24 cellular contexts compared by ENCODE assay signal in genomic region chr17:8075574-8076342, GRCh38. TPM values are rescaled to one million over a fixed set of nuclear protein-coding genes. Genes with fewer than 3 reads are reported as not detected.
"Had no signal": no experiment of that assay in that cellular context is flagged by ENCODE, and none has a peak within 500 bp of the region (broad histone marks: within the 10 kb centered on the region; RNA-seq: fewer than 3 reads in every experiment).

No MANE protein-coding gene starts in this region.

- H3K9me3 ChIP-seq: gastrocnemius medialis, mucosa of descending colon had no signal

- H3K36me3 Mint-ChIP-seq: naive thymus-derived CD8-positive, alpha-beta T cell had no signal

- DNase-seq: caudate nucleus; effector CD4-positive, alpha-beta T cell; gastrocnemius medialis; glutamatergic neuron; kidney glomerular epithelial cell; mammary epithelial cell; mucosa of descending colon; stimulated activated CD4-positive, alpha-beta T cell treated with anti-CD3 and anti-CD28 coated beads, Interleukin-2, amount 100 ng/mL, for 24 hours; stimulated activated CD4-positive, alpha-beta T cell treated with anti-CD3 and anti-CD28 coated beads, Interleukin-4, amount 100 ng/mL, for 4 hours; stimulated activated naive CD4-positive, alpha-beta T cell treated with Interleukin-2 at 50 U/mL for 16 hours; trophoblast cell had no signal

- H3K79me2 ChIP-seq: hepatocyte had no signal

- H2AFZ ChIP-seq: hepatocyte had no signal

- H3K27ac ChIP-seq: coronary artery, gastrocnemius medialis, hepatocyte had no signal

- ATAC-seq: esophagus mucosa; gastrocnemius medialis; mucosa of descending colon; naive thymus-derived CD8-positive, alpha-beta T cell; sciatic nerve had no signal

- H3K9me3 Mint-ChIP-seq: naive thymus-derived CD8-positive, alpha-beta T cell had no signal

- H3K36me3 ChIP-seq: gastrocnemius medialis had no signal

- H3K4me3 ChIP-seq: coronary artery, gastrocnemius medialis, hepatocyte, mucosa of descending colon had no signal

- H3K4me2 ChIP-seq: hepatocyte had no signal

RNA-seq across cellular contexts. Expression of gene ALOX12B, which starts 11.8 kb away (rescaled TPM):
- total RNA-seq: cerebellum, dermis microvascular lymphatic vessel endothelial cell, fibroblast of villous mesenchyme, gastrocnemius medialis, liver, omental fat pad, pulmonary artery endothelial cell, sciatic nerve, skeletal muscle tissue had no signal
- polyA plus RNA-seq: liver, urinary bladder had no signal

RNA-seq across cellular contexts. Expression of gene ALOX15B, which starts 36.9 kb away (rescaled TPM):
- total RNA-seq: cerebellum; dermis microvascular lymphatic vessel endothelial cell; fibroblast of villous mesenchyme; naive thymus-derived CD8-positive, alpha-beta T cell; pulmonary artery endothelial cell; sciatic nerve; urinary bladder had no signal
- polyA plus RNA-seq: naive thymus-derived CD8-positive, alpha-beta T cell had no signal

RNA-seq across cellular contexts. Expression of gene ALOXE3, which starts 42.6 kb away (rescaled TPM):
- total RNA-seq: dermis microvascular lymphatic vessel endothelial cell, fibroblast of villous mesenchyme, gastrocnemius medialis, liver, mucosa of descending colon, pulmonary artery endothelial cell, sciatic nerve, skeletal muscle tissue, urinary bladder had no signal
- polyA plus RNA-seq: liver, urinary bladder had no signal

RNA-seq across cellular contexts. Expression of gene HES7, which starts 48.1 kb away (rescaled TPM):
- total RNA-seq: fibroblast of villous mesenchyme, gastrocnemius medialis, hepatocyte, liver, urinary bladder had no signal
- polyA plus RNA-seq: hepatocyte; liver; naive thymus-derived CD8-positive, alpha-beta T cell had no signal
